9 cellular contexts compared by ENCODE assay signal in the genomic region with DNA sequence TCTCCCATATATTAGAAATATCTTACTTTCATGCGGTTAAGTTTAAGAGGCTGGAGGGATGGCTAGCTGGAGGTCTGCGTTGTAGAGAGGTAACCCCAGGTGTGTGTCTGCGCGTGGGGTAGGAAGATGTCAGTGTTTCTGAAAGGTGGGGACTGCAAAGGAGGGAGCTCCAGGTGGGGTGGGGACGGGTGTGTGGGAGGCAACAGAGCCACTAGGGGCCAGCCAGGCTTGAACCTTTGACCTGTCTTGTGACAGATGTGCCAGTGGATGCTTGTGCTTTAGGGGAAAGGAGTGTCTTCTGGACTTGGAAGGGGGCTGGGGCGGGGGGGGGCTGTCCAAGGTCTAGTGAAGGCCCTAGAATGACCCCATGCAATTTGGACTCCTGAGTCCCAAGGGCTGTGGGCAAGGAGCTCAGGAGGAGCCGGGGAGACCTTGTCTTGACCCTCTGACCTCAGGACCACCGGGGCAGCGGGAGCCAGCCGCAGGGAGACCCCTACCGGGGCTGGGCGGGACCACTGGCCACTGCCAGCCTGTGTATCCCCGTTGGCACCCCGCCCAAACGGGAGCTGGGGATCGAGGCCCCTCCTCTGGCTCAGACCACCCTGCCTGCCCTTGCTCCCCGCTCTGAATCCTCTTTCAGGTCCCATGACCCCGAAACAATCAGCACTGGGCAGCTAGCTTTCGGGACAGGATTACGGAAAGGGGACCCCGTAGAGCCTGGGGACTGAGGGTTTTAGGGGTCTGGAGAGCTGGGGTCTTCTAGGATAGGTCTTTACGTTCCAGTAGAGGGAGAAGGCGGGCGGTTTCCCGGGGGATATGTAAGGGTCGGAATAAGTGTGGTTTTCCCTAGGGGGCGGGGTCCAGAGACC. TPM values are rescaled to one million over a fixed set of nuclear protein-coding genes. Genes with fewer than 3 reads are reported as not detected.
A peak's percentile ranks its signal among the peaks of the same experiment; 100 is the strongest.
DNase-seq lines count a peak whose midpoint lies in the region; ATAC-seq, FAIRE-seq and TF ChIP-seq lines count a peak whose summit lies in the region.
"Had no signal": no experiment of that assay in that cellular context is flagged by ENCODE, and none has a peak within 500 bp of the region (broad histone marks: within the 10 kb centered on the region; RNA-seq: fewer than 3 reads in every experiment).

No MANE protein-coding gene starts in this region.

- H3K27me3 ChIP-seq in ACC112 (ENCODE audit: insufficient read depth, low read length), result peaks cover 16% of the 10 kb centered on the region
- 0 out of 5 replicates have a peak, but pooled peaks cover under 1 to 8% of the 10 kb centered on the region in 2 experiments for H3K27me3 ChIP-seq in K562 (ENCODE audit: control insufficient read depth in 2 of 2, insufficient read depth in 2 of 2, low read length in 2 of 2)
- peaks cover 38% of the 10 kb centered on the region for H3K27me3 ChIP-seq in mucosa of stomach (ENCODE audit: control insufficient read depth, insufficient read depth, low read length)

- CTCF ChIA-PET in HEK293 (lab: Yijun Ruan, JAX) (interaction anchor here (1.2 to 4.2 kb wide), 5 partner anchors 8 to 218 kb away, joined by 5 to 38 read pairs (median 24); no protein-coding TSS in a partner anchor), K562 (lab: Yijun Ruan, JAX; ENCODE audit: low intra/inter-chr PET ratio) (interaction anchor here (0.6 to 1.9 kb wide), 3 partner anchors 195 to 445 kb away, joined by 3 to 8 read pairs (median 7); no protein-coding TSS in a partner anchor)

- H3K36me3 ChIP-seq in ACC112 (ENCODE audit: insufficient read depth, low read length), result no peaks in the 10 kb centered on the region
- no peaks in the 10 kb centered on the region for H3K36me3 ChIP-seq in HEK293 (ENCODE audit: control insufficient read depth in 2 of 2, insufficient read depth in 1 of 2, low read length in 2 of 2)
- H3K36me3 ChIP-seq in K562 (ENCODE audit: control insufficient read depth, insufficient read depth, low read length), result no peaks in the 10 kb centered on the region
- no peaks in the 10 kb centered on the region for H3K36me3 ChIP-seq in mucosa of stomach (ENCODE audit: control insufficient read depth, insufficient read depth, low read length)

- no peak for TF ChIP-seq CTCF in HEK293 (tag by site-specific recombination; IDR thresholded peaks at IDR 0.05)
- TF ChIP-seq CTCF in K562 (IDR thresholded peaks at IDR 0.05 in 2 of 3, conservative IDR thresholded peaks at IDR 0.05 in 1 of 3; ENCODE audit: insufficient read depth in 2 of 3, low read depth in 1 of 3, low read length in 3 of 3), result no peak

- FAIRE-seq in K562 (lab: Jason Lieb, UNC), result no peak

- H3K27ac ChIP-seq in ACC112 (ENCODE audit: low read depth, low read length) (no peak overlapping the region), HEK293 (ENCODE audit: extremely low read depth, low read depth, low read length) (no peak overlapping the region; the same call in 1 of the 2 replicates), K562 (ENCODE audit: extremely low read depth, low read depth, low read length) (no peak overlapping the region)

- peak overlapping the region; percentile 80 for H3K4me3 ChIP-seq in ACC112 (ENCODE audit: low read depth, low read length)
- H3K4me3 ChIP-seq in HEK293 (ENCODE audit: low read depth, low read length), result peak overlapping the region; percentile 48
- peak overlapping the region; percentile 62 for H3K4me3 ChIP-seq in K562
- peak overlapping the region; percentile 19 for H3K4me3 ChIP-seq in mucosa of stomach (ENCODE audit: low read length)

- TF ChIP-seq EP300 in K562 (IDR thresholded peaks at IDR 0.05; ENCODE audit: low read length), result no peak

- WGBS in K562 (ENCODE audit: insufficient coverage, low coverage, missing lambda C conversion rate), result 13% methylated on average over 23 of the region's 27 CpGs

- TF ChIP-seq RAD21 in K562 (CRISPR knock-in tag; conservative IDR thresholded peaks at IDR 0.05 in 1 of 2, IDR thresholded peaks at IDR 0.05 in 1 of 2), result no peak

- peak in 2 of 4 experiments; percentile 40 to 63 for DNase-seq in K562 (ENCODE audit: extremely low read depth in 1 of 4, low spot score in 3 of 4)
- no peak for DNase-seq in pons (ENCODE audit: low spot score)
- no peak for DNase-seq in NCI-H2227 (lab: John Stamatoyannopoulos, UW; ENCODE audit: unreplicated experiment)
- no peak for DNase-seq in stimulated activated CD4-positive, alpha-beta T cell treated with anti-CD3 and anti-CD28 coated beads, Interleukin-4, amount 100 ng/mL, for 24 hours

- H4K20me1 ChIP-seq in K562 (replicated peaks; ENCODE audit: control insufficient read depth, insufficient read depth, low read length), result no peaks in the 10 kb centered on the region

- peak overlapping the region; percentile 50 for H3K4me2 ChIP-seq in K562 (ENCODE audit: insufficient read depth, low read length)

- intact Hi-C loops in K562 (cut with micrococcal nuclease), result no loop called here

- H3K4me1 ChIP-seq in ACC112 (ENCODE audit: control insufficient read depth, insufficient read depth, low read length, unreplicated experiment) (peaks cover 22% of the 10 kb centered on the region), HEK293 (ENCODE audit: control insufficient read depth, insufficient read depth, low read length) (peaks cover 8% of the 10 kb centered on the region), K562 (replicated peaks in 1 of 2; ENCODE audit: control insufficient read depth in 2 of 2, insufficient read depth in 2 of 2, low read length in 2 of 2) (peaks cover 31 to 50% of the 10 kb centered on the region in 2 experiments), mucosa of stomach (ENCODE audit: control insufficient read depth, insufficient read depth, low read length) (peaks cover 27% of the 10 kb centered on the region)

- H2AFZ ChIP-seq in ACC112 (ENCODE audit: low read length, unreplicated experiment) (no peak overlapping the region), K562 (ENCODE audit: low read depth, low read length) (no peak overlapping the region)

- ATAC-seq in K562 (no peak), GM21390 (IDR thresholded peaks at IDR 0.05; ENCODE audit: unreplicated experiment) (no peak)

- H3K9ac ChIP-seq in K562 (ENCODE audit: insufficient read depth in 1 of 2, low read depth in 2 of 2, low read length in 2 of 2) (peak overlapping the region; percentile 42 to 81; a peak in 3 of 4 replicates), mucosa of stomach (ENCODE audit: low read length) (peak overlapping the region; percentile 25)

- H3K79me2 ChIP-seq in ACC112 (ENCODE audit: control insufficient read depth, insufficient read depth, low read length, unreplicated experiment) (no peaks in the 10 kb centered on the region), K562 (ENCODE audit: control insufficient read depth, insufficient read depth, low read length) (peaks cover 15% of the 10 kb centered on the region; the same call in 2 of the 3 replicates)

- H3K9me3 ChIP-seq in HEK293 (ENCODE audit: control insufficient read depth, insufficient read depth, low read depth, low read length) (no peaks in the 10 kb centered on the region), K562 (replicated peaks; ENCODE audit: control insufficient read depth, insufficient read depth, low read depth, low read length) (no peaks in the 10 kb centered on the region), mucosa of stomach (ENCODE audit: control insufficient read depth, low read length) (no peaks in the 10 kb centered on the region)

- no TSS peak for BruUV-seq in K562 (replicated peaks; lab: Mats Ljungman, UMichigan)

- TF ChIP-seq POLR2A in K562 (conservative IDR thresholded peaks at IDR 0.05), result no peak

- POLR2A ChIA-PET in HEK293 (lab: Yijun Ruan, JAX), result interaction anchor here (0.6 to 4.0 kb wide), 4 partner anchors 46 to 231 kb away, joined by 3 to 13 read pairs (median 8); a partner anchor contains a TSS
- POLR2A ChIA-PET in K562 (lab: Yijun Ruan, JAX), result interaction anchor here (0.6 to 2.3 kb wide), 6 partner anchors 9 to 175 kb away, joined by 3 to 13 read pairs (median 4); no protein-coding TSS in a partner anchor

- in situ Hi-C loops in K562 (cut with MboI), result no loop called here

- H3K9me1 ChIP-seq in K562 (ENCODE audit: control insufficient read depth, insufficient read depth, low read length), result no peaks in the 10 kb centered on the region

RNA-seq across cellular contexts. Expression of a gene that starts 1.1 kb away (rescaled TPM):
- total RNA-seq in K562 (2011; cell fraction: chromatin; rRNA removed; ENCODE audit: low replicate concordance), result 1.4 and 2.9 TPM in 2 replicates
- total RNA-seq in K562 (2011; cell fraction: nucleolus; rRNA removed), result 1.0 and 1.3 TPM in 2 replicates
- total RNA-seq in K562 (2011; cell fraction: nucleoplasm; rRNA removed), result 2.0 and 2.7 TPM in 2 replicates
- total RNA-seq in K562 (2014; rRNA removed), result 0.33 and 0.41 TPM in 2 replicates
- 0.76 and 0.80 TPM in 2 replicates for total RNA-seq in K562 (2014; rRNA removed; fragmentation: Illumina TruSeq; extraction: Trizol)
- total RNA-seq in K562 (2015; rRNA removed; fragmentation: Illumina TruSeq; extraction: Trizol), result 0.30 and 2.2 TPM in 2 replicates
- 2.1 and 3.7 TPM in 2 replicates for total RNA-seq in K562 (2021)
- polyA plus RNA-seq in K562 (2011; rRNA removed), result 0.33 and 1.1 TPM in 2 replicates
- 0.63 and 0.64 TPM in 2 replicates for polyA plus RNA-seq in K562 (2011; cell fraction: cytosol; rRNA removed)
- polyA plus RNA-seq in K562 (2011; cell fraction: nucleus; rRNA removed), result 2.0 and 3.7 TPM in 2 replicates
- 2.2 and 3.2 TPM in 2 replicates for polyA plus RNA-seq in K562 (2012)
- polyA plus RNA-seq in K562 (2014; fragmentation: Illumina TruSeq; extraction: Trizol), result 0.61 and 0.80 TPM in 2 replicates
- polyA plus RNA-seq in K562 (2014; fragmentation: Nextera tagmentation; extraction: Ambion mirVana), result under 1 TPM; 0.24 to 0.31 TPM
- polyA plus RNA-seq in K562 (2014; rRNA removed), result 0.51 and 0.64 TPM in 2 replicates
- polyA minus RNA-seq in K562 (2011; rRNA and poly(A)+ RNA removed), result 0.36 and 0.81 TPM in 2 replicates
- not detected in 2 replicates for polyA minus RNA-seq in K562 (2011; cell fraction: cytosol; rRNA and poly(A)+ RNA removed)
- polyA minus RNA-seq in K562 (2011; cell fraction: nucleus; rRNA and poly(A)+ RNA removed), result 0.33 and 0.81 TPM in 2 replicates

RNA-seq across cellular contexts. Expression of a gene that starts 5.6 kb away (rescaled TPM):
- total RNA-seq in K562 (2011; cell fraction: chromatin; rRNA removed; ENCODE audit: low replicate concordance), result 6.1 and 10.9 TPM in 2 replicates
- 23.7 and 26.8 TPM in 2 replicates for total RNA-seq in K562 (2011; cell fraction: nucleolus; rRNA removed)
- total RNA-seq in K562 (2011; cell fraction: nucleoplasm; rRNA removed), result 12.3 and 17.1 TPM in 2 replicates
- 8.2 and 12.2 TPM in 2 replicates for total RNA-seq in K562 (2014; rRNA removed)
- total RNA-seq in K562 (2014; rRNA removed; fragmentation: Illumina TruSeq; extraction: Trizol), result 5.6 and 7.3 TPM in 2 replicates
- 0.94 and 1.2 TPM in 2 replicates for total RNA-seq in K562 (2015; rRNA removed; fragmentation: Illumina TruSeq; extraction: Trizol)
- 8.6 and 9.4 TPM in 2 replicates for total RNA-seq in K562 (2021)
- 1.7 and 4.7 TPM in 2 replicates for polyA plus RNA-seq in K562 (2011; rRNA removed)
- polyA plus RNA-seq in K562 (2011; cell fraction: cytosol; rRNA removed), result 4.7 and 6.2 TPM in 2 replicates
- 1.1 and 2.3 TPM in 2 replicates for polyA plus RNA-seq in K562 (2011; cell fraction: nucleus; rRNA removed)
- 4.7 and 106 TPM in 2 replicates for polyA plus RNA-seq in K562 (2012)
- polyA plus RNA-seq in K562 (2014; fragmentation: Illumina TruSeq; extraction: Trizol), result 9.1 and 11.1 TPM in 2 replicates
- polyA plus RNA-seq in K562 (2014; fragmentation: Nextera tagmentation; extraction: Ambion mirVana), result 1 to 10 TPM; 1.9 TPM
- 8.5 and 9.9 TPM in 2 replicates for polyA plus RNA-seq in K562 (2014; rRNA removed)
- polyA minus RNA-seq in K562 (2011; rRNA and poly(A)+ RNA removed), result 1.7 and 3.4 TPM in 2 replicates
- 0.67 and 3.6 TPM in 2 replicates for polyA minus RNA-seq in K562 (2011; cell fraction: cytosol; rRNA and poly(A)+ RNA removed)
- polyA minus RNA-seq in K562 (2011; cell fraction: nucleus; rRNA and poly(A)+ RNA removed), result 1.2 and 2.7 TPM in 2 replicates
- total RNA-seq: subcutaneous adipose tissue had no signal

RNA-seq across cellular contexts. Expression of a gene that starts 19.0 kb away (rescaled TPM):
- total RNA-seq in K562 (2011; cell fraction: chromatin; rRNA removed; ENCODE audit: low replicate concordance), result 8.4 and 15.8 TPM in 2 replicates
- total RNA-seq in K562 (2011; cell fraction: nucleolus; rRNA removed), result 5.3 and 7.2 TPM in 2 replicates
- total RNA-seq in K562 (2011; cell fraction: nucleoplasm; rRNA removed), result 7.3 and 8.5 TPM in 2 replicates
- 3.8 and 4.6 TPM in 2 replicates for total RNA-seq in K562 (2014; rRNA removed)
- 3.1 and 4.2 TPM in 2 replicates for total RNA-seq in K562 (2014; rRNA removed; fragmentation: Illumina TruSeq; extraction: Trizol)
- 5.1 and 5.8 TPM in 2 replicates for total RNA-seq in K562 (2015; rRNA removed; fragmentation: Illumina TruSeq; extraction: Trizol)
- 5.9 and 6.0 TPM in 2 replicates for total RNA-seq in K562 (2021)
- polyA plus RNA-seq in K562 (2011; rRNA removed), result 6.5 and 22.7 TPM in 2 replicates
- 7.6 and 14.0 TPM in 2 replicates for polyA plus RNA-seq in K562 (2011; cell fraction: cytosol; rRNA removed)
- polyA plus RNA-seq in K562 (2011; cell fraction: nucleus; rRNA removed), result 53.3 and 109 TPM in 2 replicates
- 5.2 and 15.6 TPM in 2 replicates for polyA plus RNA-seq in K562 (2012)
- polyA plus RNA-seq in K562 (2014; fragmentation: Illumina TruSeq; extraction: Trizol), result 5.4 and 6.5 TPM in 2 replicates
- polyA plus RNA-seq in K562 (2014; fragmentation: Nextera tagmentation; extraction: Ambion mirVana), result 1 to 10 TPM; 1.5 to 2.0 TPM
- 3.3 and 10.2 TPM in 2 replicates for polyA plus RNA-seq in K562 (2014; rRNA removed)
- polyA minus RNA-seq in K562 (2011; rRNA and poly(A)+ RNA removed), result 2.8 and 7.2 TPM in 2 replicates
- 1.5 and 8.5 TPM in 2 replicates for polyA minus RNA-seq in K562 (2011; cell fraction: cytosol; rRNA and poly(A)+ RNA removed)
- 4.3 and 13.0 TPM in 2 replicates for polyA minus RNA-seq in K562 (2011; cell fraction: nucleus; rRNA and poly(A)+ RNA removed)

RNA-seq across cellular contexts. Expression of a gene that starts 26.1 kb away (rescaled TPM):
- 0.19 TPM in 1 of 2 replicates, not detected in the other for total RNA-seq in K562 (2011; cell fraction: chromatin; rRNA removed; ENCODE audit: low replicate concordance)
- 0.26 and 0.33 TPM in 2 replicates for total RNA-seq in K562 (2011; cell fraction: nucleolus; rRNA removed)
- total RNA-seq in K562 (2011; cell fraction: nucleoplasm; rRNA removed), result 0.31 and 0.44 TPM in 2 replicates
- not detected in 2 replicates for total RNA-seq in K562 (2014; rRNA removed)
- not detected in 2 replicates for total RNA-seq in K562 (2014; rRNA removed; fragmentation: Illumina TruSeq; extraction: Trizol)
- 0.07 TPM in 1 of 2 replicates, not detected in the other for total RNA-seq in K562 (2015; rRNA removed; fragmentation: Illumina TruSeq; extraction: Trizol)
- 0.07 TPM in 1 of 2 replicates, not detected in the other for total RNA-seq in K562 (2021)
- polyA plus RNA-seq in K562 (2011; rRNA removed), result 0.04 and 0.15 TPM in 2 replicates
- polyA plus RNA-seq in K562 (2011; cell fraction: cytosol; rRNA removed), result 0.19 and 0.34 TPM in 2 replicates
- 0.13 TPM in 1 of 2 replicates, not detected in the other for polyA plus RNA-seq in K562 (2011; cell fraction: nucleus; rRNA removed)
- 0.18 and 1.1 TPM in 2 replicates for polyA plus RNA-seq in K562 (2012)
- polyA plus RNA-seq in K562 (2014; fragmentation: Illumina TruSeq; extraction: Trizol), result not detected in 2 replicates
- under 1 TPM in 1 of 2 experiments, not detected in 1; 0.17 TPM for polyA plus RNA-seq in K562 (2014; fragmentation: Nextera tagmentation; extraction: Ambion mirVana)
- 0.24 TPM in 1 of 2 replicates, not detected in the other for polyA plus RNA-seq in K562 (2014; rRNA removed)
- 0.18 TPM in 1 of 2 replicates, not detected in the other for polyA minus RNA-seq in K562 (2011; rRNA and poly(A)+ RNA removed)
- not detected in 2 replicates for polyA minus RNA-seq in K562 (2011; cell fraction: cytosol; rRNA and poly(A)+ RNA removed)
- polyA minus RNA-seq in K562 (2011; cell fraction: nucleus; rRNA and poly(A)+ RNA removed), result 0.27 TPM in 1 of 2 replicates, not detected in the other
- total RNA-seq: subcutaneous adipose tissue had no signal

RNA-seq across cellular contexts. Expression of a gene that starts 27.2 kb away (rescaled TPM):
- 823 and 1,075 TPM in 2 replicates for total RNA-seq in K562 (2011; cell fraction: chromatin; rRNA removed; ENCODE audit: low replicate concordance)
- 517 and 536 TPM in 2 replicates for total RNA-seq in K562 (2011; cell fraction: nucleolus; rRNA removed)
- total RNA-seq in K562 (2011; cell fraction: nucleoplasm; rRNA removed), result 605 and 612 TPM in 2 replicates
- total RNA-seq in K562 (2014; rRNA removed) (231 and 232 TPM in 2 replicates), K562 (2014; rRNA removed; fragmentation: Illumina TruSeq; extraction: Trizol) (220 and 245 TPM in 2 replicates), K562 (2015; rRNA removed; fragmentation: Illumina TruSeq; extraction: Trizol) (158 and 169 TPM in 2 replicates), K562 (2021) (339 and 382 TPM in 2 replicates)
- polyA plus RNA-seq in K562 (2011; rRNA removed) (145 and 271 TPM in 2 replicates), K562 (2014; fragmentation: Illumina TruSeq; extraction: Trizol) (298 and 362 TPM in 2 replicates), K562 (2014; fragmentation: Nextera tagmentation; extraction: Ambion mirVana) (100 to 1,000 TPM; 117 to 168 TPM), K562 (2014; rRNA removed) (221 and 229 TPM in 2 replicates)
- polyA plus RNA-seq in K562 (2011; cell fraction: cytosol; rRNA removed), result 137 and 183 TPM in 2 replicates
- 838 and 1,308 TPM in 2 replicates for polyA plus RNA-seq in K562 (2011; cell fraction: nucleus; rRNA removed)
- polyA plus RNA-seq in K562 (2012), result 210 and 555 TPM in 2 replicates
- polyA minus RNA-seq in K562 (2011; rRNA and poly(A)+ RNA removed), result 171 and 257 TPM in 2 replicates
- 105 and 116 TPM in 2 replicates for polyA minus RNA-seq in K562 (2011; cell fraction: cytosol; rRNA and poly(A)+ RNA removed)
- polyA minus RNA-seq in K562 (2011; cell fraction: nucleus; rRNA and poly(A)+ RNA removed), result 226 and 398 TPM in 2 replicates

Comparison
In these comparisons a context has a peak if more than half of its experiments do, and no peak if none do; other contexts are left out.
1. H3K4me3 ChIP-seq: peak in every context shown above with its lines; median percentile 80 in ACC112; 62 in K562; 48 in HEK293; 19 in mucosa of stomach.